Comparison of ENCODE assay signal across 15 cellular contexts in genomic region chr4:137678796-137679195, GRCh38.
A peak's percentile ranks its signal among the peaks of the same experiment; 100 is the strongest.
DNase-seq lines count a peak whose midpoint lies in the region; ATAC-seq and TF ChIP-seq lines count a peak whose summit lies in the region.
"Had no signal": no experiment of that assay in that cellular context is flagged by ENCODE, and none has a peak within 500 bp of the region (broad histone marks: within the 10 kb centered on the region; RNA-seq: fewer than 3 reads in every experiment).

No MANE protein-coding gene starts in this region.

- intact Hi-C loops in OCI-LY7 (cut with micrococcal nuclease; ENCODE audit: unreplicated experiment) (no loop called here), psoas muscle (cut with DNase I) (no loop called here)

- H3K27ac ChIP-seq in OCI-LY7 (ENCODE audit: low read depth, low read length, poor library complexity, severe bottlenecking) = no peak overlapping the region
- H3K27ac ChIP-seq in psoas muscle = no peak overlapping the region
- H3K27ac ChIP-seq: 22Rv1 had no signal

- H3K36me3 ChIP-seq in OCI-LY7 (ENCODE audit: insufficient read depth, low read length) (no peaks in the 10 kb centered on the region), psoas muscle (ENCODE audit: insufficient read depth in 1 of 2, low read depth in 1 of 2) (no peaks in the 10 kb centered on the region)

- BruUV-seq in OCI-LY7 (replicated peaks; lab: Mats Ljungman, UMichigan) = no TSS peak

- POLR2A ChIA-PET in OCI-LY7 (lab: Charles Lee) = no interaction called here

- H3K4me2 ChIP-seq in OCI-LY7 (ENCODE audit: low read length) = no peak overlapping the region

- no peak overlapping the region for H3K4me3 ChIP-seq in cardiac fibroblast (replicated peaks in 1 of 2; ENCODE audit: low read depth in 2 of 2, low read length in 2 of 2)
- no peak overlapping the region for H3K4me3 ChIP-seq in OCI-LY7 (ENCODE audit: low read depth, low read length, poor library complexity, severe bottlenecking)
- H3K4me3 ChIP-seq in psoas muscle = no peak overlapping the region

- H4K20me1 ChIP-seq in OCI-LY7 (ENCODE audit: insufficient read depth, low read length) = no peaks in the 10 kb centered on the region

- no peaks in the 10 kb centered on the region for H3K4me1 ChIP-seq in OCI-LY7 (ENCODE audit: insufficient read depth, low read length, poor library complexity, severe bottlenecking)
- H3K4me1 ChIP-seq in psoas muscle = no peaks in the 10 kb centered on the region

- H3K27me3 ChIP-seq in psoas muscle (ENCODE audit: insufficient read depth in 3 of 3, low read length in 2 of 3) = no peaks in the 10 kb centered on the region

- peak; percentile 18 for DNase-seq in DMS53 (lab: John Stamatoyannopoulos, UW)
- no peak for DNase-seq in DMS53 treated with DMSO at 0.1 percent for 48 hours (lab: John Stamatoyannopoulos, UW; ENCODE audit: unreplicated experiment)
- DNase-seq in Kasumi-1 (lab: John Stamatoyannopoulos, UW) = peak; percentile 52 to 70
- DNase-seq in cardiac fibroblast (ENCODE audit: low read depth in 2 of 2) = peak; percentile 41 to 64
- no peak for DNase-seq in COLO668 (lab: John Stamatoyannopoulos, UW; ENCODE audit: unreplicated experiment)
- no peak for DNase-seq in OCI-LY7 (ENCODE audit: low spot score)
- DNase-seq in psoas muscle = no peak
- no peak for DNase-seq in germinal center (ENCODE audit: low spot score)
- DNase-seq: activated CD8-positive, alpha-beta memory T cell treated with anti-CD3 and anti-CD28 coated beads, Interleukin-2, amount 10 ng/mL, durations not matched to agents 7 days and 5 days; activated naive CD8-positive, alpha-beta T cell treated with anti-CD3 and anti-CD28 coated beads, Interleukin-2, amount 50 U/mL, for 24 hours; effector CD4-positive, alpha-beta T cell; KBM-7; stimulated activated CD4-positive, alpha-beta T cell treated with anti-CD3 and anti-CD28 coated beads, Interleukin-4, amount 100 ng/mL, for 4 hours had no signal

- ATAC-seq in psoas muscle = no peak
- ATAC-seq: activated CD8-positive, alpha-beta memory T cell treated with anti-CD3 and anti-CD28 coated beads, Interleukin-2, amount 10 ng/mL, durations not matched to agents 7 days and 5 days; activated naive CD8-positive, alpha-beta T cell treated with anti-CD3 and anti-CD28 coated beads, Interleukin-2, amount 50 U/mL, for 24 hours; Panc1 had no signal

- H2AFZ ChIP-seq in OCI-LY7 (ENCODE audit: low read length) = no peak overlapping the region

- CTCF ChIA-PET in OCI-LY7 (lab: Charles Lee; ENCODE audit: unreplicated experiment) = no interaction called here

- no peaks in the 10 kb centered on the region for H3K9me2 ChIP-seq in OCI-LY7 (ENCODE audit: insufficient read depth, low read length)

- H3K9me3 ChIP-seq in OCI-LY7 (ENCODE audit: low read length) = no peaks in the 10 kb centered on the region
- no peaks in the 10 kb centered on the region for H3K9me3 ChIP-seq in psoas muscle

- 65 to 75% (median 71%) methylated on average over 1 of the region's 1 CpG for WGBS in psoas muscle, 3 donors

- no peak for TF ChIP-seq CTCF in cardiac fibroblast (IDR thresholded peaks at IDR 0.05; ENCODE audit: low read depth, low read length)
- TF ChIP-seq CTCF in OCI-LY7 (conservative IDR thresholded peaks at IDR 0.05; ENCODE audit: low read length) = no peak
- TF ChIP-seq CTCF in psoas muscle (IDR thresholded peaks at IDR 0.05) = no peak

- no peaks in the 10 kb centered on the region for H3K79me2 ChIP-seq in OCI-LY7 (ENCODE audit: insufficient read depth, low read depth, low read length)

Comparison
In these comparisons a context has a peak if more than half of its experiments do, and no peak if none do; other contexts are left out.
1. DNase-seq: peak in DMS53 (single experiment), Kasumi-1 (2 of 2) and cardiac fibroblast (2 of 2); none in DMS53 treated with DMSO at 0.1 percent for 48 hours (single experiment), COLO668 (single experiment), OCI-LY7 (single experiment), psoas muscle (0 of 2) and germinal center (single experiment).